ENCODE assay signal across 1 cellular context in genomic region chr18:48929951-48930713, GRCh38.
TF ChIP-seq lines count a peak whose summit lies in the region.

No MANE protein-coding gene starts in this region.

TF ChIP-seq in HepG2, 621 proteins besides CTCF, POLR2A, EP300 and RAD21 (continued from another document and continues in another):
- peak; percentile 75; the same call in 1 of the 2 replicates for TF ChIP-seq THAP9 (CRISPR knock-in tag; IDR thresholded peaks at IDR 0.05; ENCODE audit: borderline replicate concordance)
- no peak for TF ChIP-seq ARID2 (CRISPR knock-in tag; IDR thresholded peaks at IDR 0.05; ENCODE audit: borderline replicate concordance)
- 0 out of 4 replicates have a peak, but pooled peaks of 1 of the 2 experiments have one; percentile 26 for TF ChIP-seq ATF4 (CRISPR knock-in tag; IDR thresholded peaks at IDR 0.05)
- TF ChIP-seq NKX3-1 (CRISPR knock-in tag; IDR thresholded peaks at IDR 0.05), result no peak
- no peak for TF ChIP-seq ZKSCAN5 (CRISPR knock-in tag; IDR thresholded peaks at IDR 0.05)
- no peak for TF ChIP-seq TIGD3 (CRISPR knock-in tag; IDR thresholded peaks at IDR 0.05; ENCODE audit: borderline replicate concordance)
- TF ChIP-seq TBL1XR1 (IDR thresholded peaks at IDR 0.05; ENCODE audit: borderline replicate concordance, low read length, partially characterized antibody), result peak; percentile 60
- TF ChIP-seq ZMYM4 (CRISPR knock-in tag; IDR thresholded peaks at IDR 0.05), result peak; percentile 76
- TF ChIP-seq RELA (CRISPR knock-in tag; IDR thresholded peaks at IDR 0.05), result no peak
- TF ChIP-seq ZNF672 (CRISPR knock-in tag; IDR thresholded peaks at IDR 0.05), result no peak
- no peak for TF ChIP-seq ZNF282 (IDR thresholded peaks at IDR 0.05; ENCODE audit: partially characterized antibody)
- peak; percentile 91 for TF ChIP-seq SALL1 (CRISPR knock-in tag; IDR thresholded peaks at IDR 0.05)
- no peak for TF ChIP-seq TRIM24 (CRISPR knock-in tag; IDR thresholded peaks at IDR 0.05)
- TF ChIP-seq ZEB1 (IDR thresholded peaks at IDR 0.05; ENCODE audit: insufficient replicate concordance, low read depth), result peak; percentile 19
- no peak for TF ChIP-seq HCFC1 (IDR thresholded peaks at IDR 0.05; ENCODE audit: low read depth, low read length)
- TF ChIP-seq ZNF501 (CRISPR knock-in tag; IDR thresholded peaks at IDR 0.05), result 0 out of 2 replicates have a peak, but pooled peaks have one; percentile 18
- no peak for TF ChIP-seq KAT2B (IDR thresholded peaks at IDR 0.05; ENCODE audit: borderline replicate concordance, low read depth, low read length)
- no peak for TF ChIP-seq HHEX (CRISPR knock-in tag; IDR thresholded peaks at IDR 0.05)
- peak; percentile 53 for TF ChIP-seq POLR2AphosphoS5 (IDR thresholded peaks at IDR 0.05; ENCODE audit: low read depth, low read length)
- TF ChIP-seq SALL2 (CRISPR knock-in tag; IDR thresholded peaks at IDR 0.05), result no peak
- no peak for TF ChIP-seq DNMT1 (CRISPR knock-in tag; IDR thresholded peaks at IDR 0.05)
- TF ChIP-seq ETV6 (CRISPR knock-in tag; conservative IDR thresholded peaks at IDR 0.05), result no peak
- no peak for TF ChIP-seq NFRKB (IDR thresholded peaks at IDR 0.05)
- TF ChIP-seq ZBTB39 (CRISPR knock-in tag; IDR thresholded peaks at IDR 0.05), result no peak
- no peak for TF ChIP-seq AKNA (CRISPR knock-in tag; IDR thresholded peaks at IDR 0.05; ENCODE audit: borderline replicate concordance)
- no peak for TF ChIP-seq CSRNP2 (CRISPR knock-in tag; conservative IDR thresholded peaks at IDR 0.05; ENCODE audit: low read depth)
- TF ChIP-seq JUND (CRISPR knock-in tag; IDR thresholded peaks at IDR 0.05), result no peak
- peak; percentile 93; the same call in 1 of the 2 replicates for TF ChIP-seq GFI1 (CRISPR knock-in tag; IDR thresholded peaks at IDR 0.05; ENCODE audit: borderline replicate concordance)
- no peak for TF ChIP-seq SYNCRIP (IDR thresholded peaks at IDR 0.05; ENCODE audit: insufficient read depth, low read depth, low read length)
- peak; percentile 83 for TF ChIP-seq BCL6 (CRISPR knock-in tag; IDR thresholded peaks at IDR 0.05)
- no peak for TF ChIP-seq PBX2 (CRISPR knock-in tag; IDR thresholded peaks at IDR 0.05)
- no peak for TF ChIP-seq ARNT (IDR thresholded peaks at IDR 0.05)
- TF ChIP-seq ZSCAN20 (CRISPR knock-in tag; IDR thresholded peaks at IDR 0.05; ENCODE audit: borderline replicate concordance), result no peak
- peak; percentile 90 for TF ChIP-seq RXRA (CRISPR knock-in tag; IDR thresholded peaks at IDR 0.05)
- TF ChIP-seq ZNF816 (CRISPR knock-in tag; IDR thresholded peaks at IDR 0.05; ENCODE audit: borderline replicate concordance), result no peak
- no peak for TF ChIP-seq NFYC (CRISPR knock-in tag; IDR thresholded peaks at IDR 0.05)
- TF ChIP-seq ZNF615 (CRISPR knock-in tag; IDR thresholded peaks at IDR 0.05; ENCODE audit: borderline replicate concordance), result no peak
- TF ChIP-seq RERE (CRISPR knock-in tag; IDR thresholded peaks at IDR 0.05; ENCODE audit: low read depth), result peak; percentile 72; the same call in 1 of the 2 replicates
